Comparison of ENCODE assay signal across 14 cellular contexts in the genomic region with DNA sequence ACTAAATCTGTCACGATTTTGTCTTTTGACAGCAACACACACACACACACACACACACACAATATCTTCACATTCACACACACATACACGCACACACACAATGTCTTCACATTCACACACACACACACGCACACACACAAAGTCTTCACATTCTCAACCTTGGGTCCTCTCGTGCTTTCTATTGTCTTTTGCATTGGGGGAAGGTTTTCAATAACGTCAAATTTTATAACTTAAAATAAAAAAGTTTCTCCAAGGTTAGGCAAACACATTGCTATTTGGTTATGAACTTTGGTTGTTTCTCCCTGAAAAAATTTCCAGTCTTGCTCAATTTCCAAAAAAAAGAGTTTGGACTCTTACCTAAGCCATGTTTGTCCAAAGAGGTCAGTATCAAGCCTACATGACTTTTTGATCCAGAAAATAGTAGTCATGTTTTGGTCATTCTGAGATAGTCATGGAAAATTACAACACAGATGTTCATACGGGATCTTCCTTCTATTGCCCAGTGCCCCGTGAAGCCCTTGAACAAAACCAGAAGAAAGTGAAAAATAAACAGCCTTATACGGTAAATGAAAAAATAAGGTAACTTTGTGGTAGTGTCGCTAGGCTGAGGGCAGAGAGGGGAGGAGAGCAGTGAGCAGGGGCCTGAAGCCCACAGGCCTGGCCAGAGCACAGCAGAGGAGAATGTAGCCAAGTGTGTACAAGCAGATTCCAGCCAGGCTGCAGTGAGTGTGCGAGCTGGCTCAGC.
DNase-seq lines count a peak whose midpoint lies in the region; ATAC-seq and TF ChIP-seq lines count a peak whose summit lies in the region.
"Had no signal": no experiment of that assay in that cellular context is flagged by ENCODE, and none has a peak within 500 bp of the region (broad histone marks: within the 10 kb centered on the region; RNA-seq: fewer than 3 reads in every experiment).

No MANE protein-coding gene starts in this region.

- H3K4me2 ChIP-seq in IMR-90 (ENCODE audit: low read depth, low read length) = no peak overlapping the region
- H3K4me2 ChIP-seq: GM23338 had no signal

- peak overlapping the region; percentile 19 for H2AFZ ChIP-seq in IMR-90 (replicated peaks; ENCODE audit: low read length, poor library complexity)
- H2AFZ ChIP-seq: GM23338 had no signal

- H3K14ac ChIP-seq in IMR-90 (replicated peaks; ENCODE audit: low read depth, low read length) = no peak overlapping the region

- H2BK15ac ChIP-seq in IMR-90 (ENCODE audit: low read depth, low read length) = no peak overlapping the region

- TF ChIP-seq RAD21 in IMR-90 (IDR thresholded peaks at IDR 0.05; ENCODE audit: low read length) = no peak

- H3K4me1 ChIP-seq in IMR-90 (ENCODE audit: control insufficient read depth, insufficient read depth, low read length) (peaks cover 1% of the 10 kb centered on the region; the same call in 1 of the 2 replicates), muscle layer of duodenum (ENCODE audit: control insufficient read depth in 1 of 2, insufficient read depth in 2 of 2, low read length in 2 of 2) (peaks cover 4 to 16% of the 10 kb centered on the region in 2 donors), upper lobe of right lung (peaks cover 6% of the 10 kb centered on the region)

- ATAC-seq in IMR-90 (ENCODE audit: low read depth) = peak; percentile 27; the same call in 1 of the 2 replicates
- ATAC-seq in upper lobe of right lung = peak; percentile 47
- ATAC-seq in GM21786 (IDR thresholded peaks at IDR 0.05; ENCODE audit: unreplicated experiment) = no peak
- ATAC-seq in HG03280 (IDR thresholded peaks at IDR 0.05; ENCODE audit: unreplicated experiment) = no peak
- ATAC-seq: GM23338; stimulated activated effector memory CD8-positive, alpha-beta T cell treated with anti-CD3 and anti-CD28 coated beads, Interleukin-12 subunit alpha, Interleukin-12 subunit beta, amount 100 ng/mL, for 72 hours had no signal

- no CpG with 5 or more reads among the region's 10 CpGs for WGBS in IMR-90 (ENCODE audit: extremely low coverage in 2 of 2, insufficient read length in 1 of 2), 2 experiments

- no peak overlapping the region for H4K91ac ChIP-seq in IMR-90 (ENCODE audit: insufficient read depth, low read depth, low read length)

- DNase-seq in IMR-90 = peak; percentile 54
- peak; percentile 82 for DNase-seq in fibroblast of peridontal ligament (ENCODE audit: extremely low read depth)
- no peak for DNase-seq in upper lobe of right lung
- no peak for DNase-seq in posterior vena cava (ENCODE audit: low spot score)
- DNase-seq: activated naive CD4-positive, alpha-beta T cell treated with anti-CD3 and anti-CD28 coated beads, Interleukin-2, amount 50 U/mL, for 16 hours; kidney glomerular epithelial cell; NCI-H1105; NCI-H510A; stimulated activated CD4-positive, alpha-beta T cell treated with anti-CD3 and anti-CD28 coated beads, Interleukin-2, amount 100 ng/mL, for 24 hours had no signal

- H3K27ac ChIP-seq in IMR-90 (ENCODE audit: insufficient read depth, low read length) (no peak overlapping the region), muscle layer of duodenum (ENCODE audit: low read length) (peak overlapping the region; percentile 32), upper lobe of right lung (peak overlapping the region; percentile 68)

- in situ Hi-C loops in IMR-90 (cut with MboI; ENCODE audit: low sequenced_read_pairs) = no loop called here

- no peak overlapping the region for H3K23ac ChIP-seq in IMR-90 (ENCODE audit: low read depth, low read length)

- no peak overlapping the region for H2BK20ac ChIP-seq in IMR-90 (ENCODE audit: low read depth, low read length)

- intact Hi-C loops in IMR-90 (cut with micrococcal nuclease) (no loop called here), upper lobe of right lung (cut with DNase I) (no loop called here), posterior vena cava (cut with DNase I) (no loop called here)

- TF ChIP-seq POLR2A in IMR-90 (IDR thresholded peaks at IDR 0.05; ENCODE audit: low read depth, low read length) = no peak

- H3K18ac ChIP-seq in IMR-90 (ENCODE audit: low read depth, low read length) = peak overlapping the region; percentile 76; the same call in 1 of the 2 replicates

- H4K8ac ChIP-seq in IMR-90 (ENCODE audit: low read depth in 2 of 2, low read length in 2 of 2) = no peak overlapping the region

- no peak overlapping the region for H3K9ac ChIP-seq in IMR-90 (ENCODE audit: low read depth, low read length)

- H4K20me1 ChIP-seq in IMR-90 (ENCODE audit: insufficient read depth, low read length) = no peaks in the 10 kb centered on the region

- no peak overlapping the region; the same call in 1 of the 2 replicates for H2AK5ac ChIP-seq in IMR-90 (ENCODE audit: low read depth, low read length)

- POLR2A ChIA-PET in IMR-90 (lab: Charles Lee; ENCODE audit: unreplicated experiment) = no interaction called here

- H3K9me1 ChIP-seq in IMR-90 (ENCODE audit: insufficient read depth, low read length) = no peaks in the 10 kb centered on the region

- TF ChIP-seq CTCF in IMR-90 (conservative IDR thresholded peaks at IDR 0.05; ENCODE audit: low read depth, low read length) (no peak), upper lobe of right lung (IDR thresholded peaks at IDR 0.05) (no peak)

- H3K36me3 ChIP-seq in IMR-90 (ENCODE audit: control insufficient read depth, insufficient read depth, low read length) (no peaks in the 10 kb centered on the region), muscle layer of duodenum (ENCODE audit: control insufficient read depth in 1 of 2, insufficient read depth in 2 of 2, low read length in 2 of 2) (no peaks in the 10 kb centered on the region), upper lobe of right lung (no peaks in the 10 kb centered on the region)

- dilution Hi-C loops in IMR-90 (cut with HindIII; ENCODE audit: low sequenced_read_pairs, unreplicated experiment) = no loop called here

- no peaks in the 10 kb centered on the region for H3K27me3 ChIP-seq in IMR-90 (ENCODE audit: control insufficient read depth, insufficient read depth, low read length)
- H3K27me3 ChIP-seq in muscle layer of duodenum (ENCODE audit: low read depth, low read length) = no peaks in the 10 kb centered on the region
- no peaks in the 10 kb centered on the region for H3K27me3 ChIP-seq in upper lobe of right lung

- BruUV-seq in IMR-90 (replicated peaks; lab: Mats Ljungman, UMichigan) = no TSS peak

- CTCF ChIA-PET in IMR-90 (lab: Yijun Ruan, JAX) = no interaction called here

- no peak overlapping the region for H4K5ac ChIP-seq in IMR-90 (ENCODE audit: low read depth, low read length)

- no peak overlapping the region for H2AK9ac ChIP-seq in IMR-90 (replicated peaks; ENCODE audit: low read depth, low read length, poor library complexity)

- H3K56ac ChIP-seq in IMR-90 (ENCODE audit: extremely low read depth, insufficient read depth, low read length) = no peak overlapping the region

- H3K9me3 ChIP-seq in IMR-90 (ENCODE audit: control insufficient read depth, insufficient read depth, low read length) (no peaks in the 10 kb centered on the region), muscle layer of duodenum (ENCODE audit: control insufficient read depth in 1 of 2, low read length in 2 of 2) (no peaks in the 10 kb centered on the region), upper lobe of right lung (no peaks in the 10 kb centered on the region)

- H3K4me3 ChIP-seq in IMR-90 (ENCODE audit: insufficient read depth, low read depth, low read length) (no peak overlapping the region), muscle layer of duodenum (ENCODE audit: low read depth in 1 of 2, low read length in 2 of 2) (no peak overlapping the region), upper lobe of right lung (no peak overlapping the region)
- H3K4me3 ChIP-seq: GM23338 had no signal

- no peak overlapping the region for H2BK120ac ChIP-seq in IMR-90 (ENCODE audit: low read depth, low read length)

- peak overlapping the region; percentile 38 for H2BK5ac ChIP-seq in IMR-90 (ENCODE audit: low read depth, low read length, poor library complexity, severe bottlenecking)

- no peak overlapping the region for H3K4ac ChIP-seq in IMR-90 (ENCODE audit: low read depth, low read length)

- H3K79me1 ChIP-seq in IMR-90 (ENCODE audit: low read depth in 1 of 2, low read length in 2 of 2) = no peaks in the 10 kb centered on the region

TF ChIP-seq in IMR-90, 13 proteins besides CTCF, POLR2A, EP300 and RAD21:
- TF ChIP-seq MAZ (IDR thresholded peaks at IDR 0.05; ENCODE audit: borderline replicate concordance, low read depth, low read length) (no peak), FOS (IDR thresholded peaks at IDR 0.05; ENCODE audit: low read depth, low read length) (no peak), NFE2L2 (IDR thresholded peaks at IDR 0.05; ENCODE audit: low read depth, low read length) (no peak), MXI1 (IDR thresholded peaks at IDR 0.05; ENCODE audit: borderline replicate concordance, low read depth, low read length) (no peak), CEBPB (IDR thresholded peaks at IDR 0.05; ENCODE audit: low read depth, low read length) (no peak), RCOR1 (IDR thresholded peaks at IDR 0.05; ENCODE audit: insufficient replicate concordance, low read length) (no peak), RFX5 (IDR thresholded peaks at IDR 0.05; ENCODE audit: low read depth, low read length) (no peak)
- TF ChIP-seq, protein P1, sequence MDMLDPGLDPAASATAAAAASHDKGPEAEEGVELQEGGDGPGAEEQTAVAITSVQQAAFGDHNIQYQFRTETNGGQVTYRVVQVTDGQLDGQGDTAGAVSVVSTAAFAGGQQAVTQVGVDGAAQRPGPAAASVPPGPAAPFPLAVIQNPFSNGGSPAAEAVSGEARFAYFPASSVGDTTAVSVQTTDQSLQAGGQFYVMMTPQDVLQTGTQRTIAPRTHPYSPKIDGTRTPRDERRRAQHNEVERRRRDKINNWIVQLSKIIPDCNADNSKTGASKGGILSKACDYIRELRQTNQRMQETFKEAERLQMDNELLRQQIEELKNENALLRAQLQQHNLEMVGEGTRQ (IDR thresholded peaks at IDR 0.05; ENCODE audit: low read depth, low read length) = no peak
- TF ChIP-seq, protein P2, sequence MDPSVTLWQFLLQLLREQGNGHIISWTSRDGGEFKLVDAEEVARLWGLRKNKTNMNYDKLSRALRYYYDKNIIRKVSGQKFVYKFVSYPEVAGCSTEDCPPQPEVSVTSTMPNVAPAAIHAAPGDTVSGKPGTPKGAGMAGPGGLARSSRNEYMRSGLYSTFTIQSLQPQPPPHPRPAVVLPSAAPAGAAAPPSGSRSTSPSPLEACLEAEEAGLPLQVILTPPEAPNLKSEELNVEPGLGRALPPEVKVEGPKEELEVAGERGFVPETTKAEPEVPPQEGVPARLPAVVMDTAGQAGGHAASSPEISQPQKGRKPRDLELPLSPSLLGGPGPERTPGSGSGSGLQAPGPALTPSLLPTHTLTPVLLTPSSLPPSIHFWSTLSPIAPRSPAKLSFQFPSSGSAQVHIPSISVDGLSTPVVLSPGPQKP (IDR thresholded peaks at IDR 0.05; ENCODE audit: borderline replicate concordance, low read depth, low read length) = no peak

Comparison
In these comparisons a context has a peak if more than half of its experiments do, and no peak if none do; other contexts are left out.
1. ATAC-seq: peak in IMR-90 (single experiment) and upper lobe of right lung (single experiment); none in GM21786 (single experiment) and HG03280 (single experiment).
2. DNase-seq: peak in IMR-90 (single experiment) and fibroblast of peridontal ligament (single experiment); none in upper lobe of right lung (single experiment) and posterior vena cava (single experiment).